In genomic region chr11:122711831-122712378, GRCh38 we compare ENCODE assay signal across 14 cellular contexts. TPM values are rescaled to one million over a fixed set of nuclear protein-coding genes. Genes with fewer than 3 reads are reported as not detected.
DNase-seq lines count a peak whose midpoint lies in the region; ATAC-seq and TF ChIP-seq lines count a peak whose summit lies in the region.
"Had no signal": no experiment of that assay in that cellular context is flagged by ENCODE, and none has a peak within 500 bp of the region (broad histone marks: within the 10 kb centered on the region; RNA-seq: fewer than 3 reads in every experiment).

No MANE protein-coding gene starts in this region.

- no peaks in the 10 kb centered on the region for H3K27me3 ChIP-seq in CD4-positive, alpha-beta T cell (ENCODE audit: control insufficient read depth, insufficient read depth, low read length)

- peak overlapping the region in 4 of 5 experiments; percentile 26 to 80 (median 62) for H3K27ac Mint-ChIP-seq in brain
- H3K27ac Mint-ChIP-seq in CD4-positive, alpha-beta T cell = no peak overlapping the region
- H3K27ac Mint-ChIP-seq in effector memory CD8-positive, alpha-beta T cell = no peak overlapping the region
- H3K27ac Mint-ChIP-seq: stimulated activated naive CD8-positive, alpha-beta T cell treated with anti-CD3 and anti-CD28 coated beads, Interleukin-15, Interleukin-2, amounts not matched to agents 100 ng/mL and 50 ng/mL, for 24 hours had no signal

- no peak for TF ChIP-seq CTCF in brain (conservative IDR thresholded peaks at IDR 0.05)
- TF ChIP-seq CTCF in CD4-positive, alpha-beta T cell (IDR thresholded peaks at IDR 0.05) = no peak

- intact Hi-C loops in CD4-positive, alpha-beta T cell (cut with DNase I, micrococcal nuclease) = no loop called here
- intact Hi-C loops in head of caudate nucleus (cut with DNase I) = no loop called here

- CTCF ChIA-PET in CD4-positive, alpha-beta T cell (lab: Charles Lee) = interaction anchor here (0.6 to 1.4 kb wide), 2 partner anchors 19 to 70 kb away, joined by 3 to 4 read pairs; no protein-coding TSS in a partner anchor

- no peaks in the 10 kb centered on the region for H3K9me3 Mint-ChIP-seq in brain
- no peaks in the 10 kb centered on the region for H3K9me3 Mint-ChIP-seq in CD4-positive, alpha-beta T cell
- H3K9me3 Mint-ChIP-seq in effector memory CD8-positive, alpha-beta T cell = no peaks in the 10 kb centered on the region
- H3K9me3 Mint-ChIP-seq: stimulated activated naive CD8-positive, alpha-beta T cell treated with anti-CD3 and anti-CD28 coated beads, Interleukin-15, Interleukin-2, amounts not matched to agents 100 ng/mL and 50 ng/mL, for 24 hours had no signal

- no peak overlapping the region for H3K27ac ChIP-seq in CD4-positive, alpha-beta T cell (ENCODE audit: low read depth, low read length)
- H3K27ac ChIP-seq: SK-N-MC had no signal

- H3K4me1 Mint-ChIP-seq in brain = peaks cover 49% of the 10 kb centered on the region
- peaks cover 46% of the 10 kb centered on the region for H3K4me1 Mint-ChIP-seq in CD4-positive, alpha-beta T cell (ENCODE audit: low read depth)
- H3K4me1 Mint-ChIP-seq in effector memory CD8-positive, alpha-beta T cell (ENCODE audit: low read depth in 2 of 2) = peaks cover 14 to 21% of the 10 kb centered on the region in 2 donors

- H3K27me3 Mint-ChIP-seq in brain = no peaks in the 10 kb centered on the region
- no peaks in the 10 kb centered on the region for H3K27me3 Mint-ChIP-seq in CD4-positive, alpha-beta T cell
- no peaks in the 10 kb centered on the region for H3K27me3 Mint-ChIP-seq in effector memory CD8-positive, alpha-beta T cell
- H3K27me3 Mint-ChIP-seq: stimulated activated naive CD8-positive, alpha-beta T cell treated with anti-CD3 and anti-CD28 coated beads, Interleukin-15, Interleukin-2, amounts not matched to agents 100 ng/mL and 50 ng/mL, for 24 hours had no signal

- peak; percentile 84 for DNase-seq in EH (ENCODE audit: low read depth)
- peak; percentile 64 for DNase-seq in NCI-H1694 treated with DMSO at 0.1 percent for 48 hours (lab: John Stamatoyannopoulos, UW)
- peak; percentile 74 for DNase-seq in myocyte (ENCODE audit: low read depth)
- DNase-seq in CD4-positive, alpha-beta T cell = no peak
- DNase-seq in DMS53 (lab: John Stamatoyannopoulos, UW) = no peak
- DNase-seq in effector memory CD8-positive, alpha-beta T cell = no peak
- DNase-seq in head of caudate nucleus = no peak
- DNase-seq: amygdala, DMS79 treated with DMSO at 0.1 percent for 48 hours, NCI-H2107 had no signal

- ATAC-seq in CD4-positive, alpha-beta T cell (ENCODE audit: poor library complexity) = no peak
- ATAC-seq in effector memory CD8-positive, alpha-beta T cell (replicated peaks) = no peak
- ATAC-seq: HCT116 had no signal

- H3K36me3 Mint-ChIP-seq in brain = no peaks in the 10 kb centered on the region
- H3K36me3 Mint-ChIP-seq in CD4-positive, alpha-beta T cell (ENCODE audit: low read depth) = no peaks in the 10 kb centered on the region
- no peaks in the 10 kb centered on the region for H3K36me3 Mint-ChIP-seq in effector memory CD8-positive, alpha-beta T cell (ENCODE audit: insufficient read depth)

- H3K9me3 ChIP-seq in CD4-positive, alpha-beta T cell (ENCODE audit: control insufficient read depth, low read length) = no peaks in the 10 kb centered on the region

- H3K4me3 Mint-ChIP-seq in brain = no peak overlapping the region
- H3K4me3 Mint-ChIP-seq in CD4-positive, alpha-beta T cell = no peak overlapping the region
- H3K4me3 Mint-ChIP-seq in effector memory CD8-positive, alpha-beta T cell = no peak overlapping the region
- H3K4me3 Mint-ChIP-seq: stimulated activated naive CD8-positive, alpha-beta T cell treated with anti-CD3 and anti-CD28 coated beads, Interleukin-15, Interleukin-2, amounts not matched to agents 100 ng/mL and 50 ng/mL, for 24 hours had no signal

- POLR2A ChIA-PET in CD4-positive, alpha-beta T cell (lab: Charles Lee) = interaction anchor here (0.6 to 1.7 kb wide), 7 partner anchors 10 to 1334 kb away, joined by 3 to 8 read pairs (median 4); partner anchors contain the start of gene UBASH3B

RNA-seq across cellular contexts. Expression of gene UBASH3B, which starts 56.4 kb away (rescaled TPM):
- polyA plus RNA-seq in brain (ENCODE audit: insufficient read depth, low read depth, low replicate concordance) = 6.2 TPM
- total RNA-seq in myocyte = 8.8 and 13.1 TPM in 2 replicates
- polyA plus RNA-seq in myocyte (2012) = 7.3 TPM
- 10 to 100 TPM; 24.5 to 28.6 TPM for total RNA-seq in CD4-positive, alpha-beta T cell

Comparison
In these comparisons a context has a peak if more than half of its experiments do, and no peak if none do; other contexts are left out.
1. DNase-seq: peak in EH (single experiment), NCI-H1694 treated with DMSO at 0.1 percent for 48 hours (single experiment) and myocyte (single experiment); none in CD4-positive, alpha-beta T cell (0 of 10), DMS53 (single experiment), effector memory CD8-positive, alpha-beta T cell (0 of 3) and head of caudate nucleus (0 of 42).
2. H3K27ac Mint-ChIP-seq: peak in brain (4 of 5); none in CD4-positive, alpha-beta T cell (single experiment) and effector memory CD8-positive, alpha-beta T cell (0 of 2).